In genomic region chr1:160217466-160218165, GRCh38 we compare ENCODE assay signal across 10 cellular contexts. TPM values are rescaled to one million over a fixed set of nuclear protein-coding genes. Genes with fewer than 3 reads are reported as not detected.
DNase-seq lines count a peak whose midpoint lies in the region; ATAC-seq and TF ChIP-seq lines count a peak whose summit lies in the region.
"Had no signal": no experiment of that assay in that cellular context is flagged by ENCODE, and none has a peak within 500 bp of the region (broad histone marks: within the 10 kb centered on the region; RNA-seq: fewer than 3 reads in every experiment).

No MANE protein-coding gene starts in this region.

- H3K4me3 ChIP-seq in AG10803 (ENCODE audit: low read length) (no peak overlapping the region), neural progenitor cell (no peak overlapping the region)

- H3K27me3 Mint-ChIP-seq in neural progenitor cell (ENCODE audit: insufficient read depth, low read depth) (peaks cover 5% of the 10 kb centered on the region), progenitor cell of endocrine pancreas (no peaks in the 10 kb centered on the region)

- no peak overlapping the region for H2AFZ ChIP-seq in neural progenitor cell (replicated peaks)

- H3K36me3 Mint-ChIP-seq in neural progenitor cell (peaks cover 56% of the 10 kb centered on the region), progenitor cell of endocrine pancreas (ENCODE audit: insufficient read depth) (peaks cover 22% of the 10 kb centered on the region)

- TF ChIP-seq CTCF in AG10803 (conservative IDR thresholded peaks at IDR 0.05; ENCODE audit: low read length) (no peak), neural progenitor cell (IDR thresholded peaks at IDR 0.05) (no peak), progenitor cell of endocrine pancreas (IDR thresholded peaks at IDR 0.05; ENCODE audit: unreplicated experiment) (no peak)

- H3K27ac Mint-ChIP-seq in neural progenitor cell (no peak overlapping the region), progenitor cell of endocrine pancreas (no peak overlapping the region)

- H3K4me1 ChIP-seq in neural progenitor cell, result peaks cover 21% of the 10 kb centered on the region

- H3K4me1 Mint-ChIP-seq in neural progenitor cell, result peaks cover 13% of the 10 kb centered on the region
- H3K4me1 Mint-ChIP-seq in progenitor cell of endocrine pancreas (ENCODE audit: low read depth), result no peaks in the 10 kb centered on the region

- H3K27ac ChIP-seq in neural progenitor cell, result peak overlapping the region; percentile 57

- DNase-seq in AG10803 (ENCODE audit: low read depth) (peak; percentile 19), NCI-H774 (lab: John Stamatoyannopoulos, UW) (peak; percentile 38), fibroblast of gingiva (ENCODE audit: low read depth) (peak; percentile 14), neural progenitor cell (ENCODE audit: low spot score) (no peak), progenitor cell of endocrine pancreas (ENCODE audit: low spot score, unreplicated experiment) (no peak)
- DNase-seq: trophoblast cell had no signal

- H3K4me3 Mint-ChIP-seq in neural progenitor cell (no peak overlapping the region), progenitor cell of endocrine pancreas (ENCODE audit: low read depth) (no peak overlapping the region)

- H3K9ac ChIP-seq in neural progenitor cell, result no peak overlapping the region

- H3K79me2 ChIP-seq in neural progenitor cell (ENCODE audit: low read depth), result no peaks in the 10 kb centered on the region

- H3F3A ChIP-seq in neural progenitor cell (ENCODE audit: low read depth), result peaks cover 25% of the 10 kb centered on the region

- no peaks in the 10 kb centered on the region for H3K27me3 ChIP-seq in neural progenitor cell

- no peaks in the 10 kb centered on the region for H3K9me3 Mint-ChIP-seq in neural progenitor cell
- H3K9me3 Mint-ChIP-seq in progenitor cell of endocrine pancreas (ENCODE audit: low read depth), result no peaks in the 10 kb centered on the region

- no peaks in the 10 kb centered on the region for H3K9me3 ChIP-seq in neural progenitor cell (ENCODE audit: low read depth)

- H3K4me2 ChIP-seq in neural progenitor cell, result no peak overlapping the region

- ATAC-seq in GM21529 (IDR thresholded peaks at IDR 0.05; ENCODE audit: unreplicated experiment) (no peak), HG02642 (IDR thresholded peaks at IDR 0.05; ENCODE audit: poor library complexity, unreplicated experiment) (no peak), GM18867 (IDR thresholded peaks at IDR 0.05; ENCODE audit: unreplicated experiment) (no peak)

- H4K20me1 ChIP-seq in neural progenitor cell (ENCODE audit: low read depth), result peaks cover 23% of the 10 kb centered on the region

- H3K36me3 ChIP-seq in neural progenitor cell, result peaks cover 5% of the 10 kb centered on the region

RNA-seq across cellular contexts. Expression of gene PEA15, which starts 12.4 kb away (rescaled TPM):
- 39.1 and 63.5 TPM in 2 replicates for total RNA-seq in neural progenitor cell (ENCODE audit: low replicate concordance)
- 31.2 and 37.6 TPM in 2 replicates for total RNA-seq in progenitor cell of endocrine pancreas

RNA-seq across cellular contexts. Expression of gene CASQ1, which starts 27.2 kb away (rescaled TPM):
- total RNA-seq in neural progenitor cell (ENCODE audit: low replicate concordance) (0.50 TPM in 1 of 2 replicates, not detected in the other), progenitor cell of endocrine pancreas (not detected in 2 replicates)
- total RNA-seq: M059J had no signal

RNA-seq across cellular contexts. Expression of gene DCAF8, which starts 44.7 kb away (rescaled TPM):
- total RNA-seq in neural progenitor cell (ENCODE audit: low replicate concordance) (105 and 132 TPM in 2 replicates), progenitor cell of endocrine pancreas (167 and 172 TPM in 2 replicates)

Comparison
In these comparisons a context has a peak if more than half of its experiments do, and no peak if none do; other contexts are left out.
1. DNase-seq: peak in AG10803 (single experiment), NCI-H774 (single experiment) and fibroblast of gingiva (single experiment); none in neural progenitor cell (single experiment) and progenitor cell of endocrine pancreas (single experiment).